ENCODE assay signal across 8 cellular contexts in genomic region chr2:11377915-11378649, GRCh38. TPM values are rescaled to one million over a fixed set of nuclear protein-coding genes. Genes with fewer than 3 reads are reported as not detected.
A peak's percentile ranks its signal among the peaks of the same experiment; 100 is the strongest.
DNase-seq lines count a peak whose midpoint lies in the region; ATAC-seq and TF ChIP-seq lines count a peak whose summit lies in the region.

No MANE protein-coding gene starts in this region.

- no peak for TF ChIP-seq EP300 in gastroesophageal sphincter (IDR thresholded peaks at IDR 0.05)
- peak in 1 of 2 donors; percentile 14 for TF ChIP-seq EP300 in tibial nerve (IDR thresholded peaks at IDR 0.05)

- no peaks in the 10 kb centered on the region for H3K36me3 ChIP-seq in gastroesophageal sphincter
- H3K36me3 ChIP-seq in tibial nerve = no peaks in the 10 kb centered on the region

- peak overlapping the region in 1 of 2 donors; percentile 31 for H3K4me3 ChIP-seq in gastroesophageal sphincter
- peak overlapping the region in 1 of 4 donors; percentile 32 for H3K4me3 ChIP-seq in tibial nerve

- TF ChIP-seq CTCF in gastroesophageal sphincter (IDR thresholded peaks at IDR 0.05) (no peak), tibial nerve (IDR thresholded peaks at IDR 0.05) (no peak)

- DNase-seq in tibial nerve (ENCODE audit: low spot score in 2 of 2) (no peak), NCI-H524 (lab: John Stamatoyannopoulos, UW) (no peak), epidermal melanocyte (ENCODE audit: insufficient read length, low spot score) (no peak), NCI-H526 treated with DMSO at 0.1 percent for 48 hours (lab: John Stamatoyannopoulos, UW) (no peak), NCI-H446 treated with DMSO at 0.1 percent for 48 hours (lab: John Stamatoyannopoulos, UW) (no peak)

- TF ChIP-seq POLR2A in gastroesophageal sphincter (IDR thresholded peaks at IDR 0.05) = no peak
- TF ChIP-seq POLR2A in tibial nerve (IDR thresholded peaks at IDR 0.05) = no peak

- peak overlapping the region; percentile 76 to 95 (median 88) for H3K27ac ChIP-seq in gastroesophageal sphincter
- peak overlapping the region in 3 of 4 donors; percentile 26 to 62 (median 57) for H3K27ac ChIP-seq in tibial nerve

- H3K4me1 ChIP-seq in gastroesophageal sphincter (peaks cover 7 to 70% (median 38%) of the 10 kb centered on the region in 3 donors), tibial nerve (peaks cover 0 to 43% (median 24%) of the 10 kb centered on the region in 4 donors)

- H3K9me3 ChIP-seq in gastroesophageal sphincter (no peaks in the 10 kb centered on the region), tibial nerve (no peaks in the 10 kb centered on the region)

- WGBS in gastroesophageal sphincter (ENCODE audit: low coverage in 1 of 2), 2 donors = 15 to 43% methylated on average over 6 to 14 of the region's 14 CpGs
- WGBS in tibial nerve, 2 donors = 43 to 58% methylated on average over 13 to 14 of the region's 14 CpGs

- ATAC-seq in GM19467 (IDR thresholded peaks at IDR 0.05; ENCODE audit: unreplicated experiment) (peak; percentile 85), HG03432 (IDR thresholded peaks at IDR 0.05; ENCODE audit: unreplicated experiment) (peak; percentile 86), gastroesophageal sphincter (peak; percentile 46)

- H3K27me3 ChIP-seq in gastroesophageal sphincter = no peaks in the 10 kb centered on the region
- no peaks in the 10 kb centered on the region for H3K27me3 ChIP-seq in tibial nerve

RNA-seq across cellular contexts. Expression of gene ROCK2, which starts 33.6 kb away (rescaled TPM):
- total RNA-seq in gastroesophageal sphincter (100 to 1,000 TPM; 102 to 130 (median 113) TPM), tibial nerve (10 to 100 TPM; 56.4 to 81.6 (median 60.7) TPM)
